In genomic region chr20:58128635-58129625, GRCh38 we compare ENCODE assay signal across 25 cellular contexts.
DNase-seq lines count a peak whose midpoint lies in the region; TF ChIP-seq lines count a peak whose summit lies in the region.
"Had no signal": no experiment of that assay in that cellular context is flagged by ENCODE, and none has a peak within 500 bp of the region (broad histone marks: within the 10 kb centered on the region; RNA-seq: fewer than 3 reads in every experiment).

No MANE protein-coding gene starts in this region.

- no peaks in the 10 kb centered on the region for H3K79me1 ChIP-seq in H9 (ENCODE audit: insufficient read depth, low read depth, low read length, poor library complexity, severe bottlenecking)

- no peak overlapping the region for H3K4ac ChIP-seq in H9 (ENCODE audit: low read depth, low read length)

- H3K4me2 ChIP-seq in H9 (ENCODE audit: insufficient read depth, insufficient read length, low read length) (no peak overlapping the region), neural progenitor cell (no peak overlapping the region)

- H3K36me3 Mint-ChIP-seq in H9 (ENCODE audit: insufficient read depth in 1 of 3, low read depth in 3 of 3) (no peaks in the 10 kb centered on the region; a peak in 2 of 7 replicates), brain (peaks cover 15% of the 10 kb centered on the region), neural progenitor cell (no peaks in the 10 kb centered on the region), MCF 10A (ENCODE audit: insufficient read depth, unreplicated experiment) (no peaks in the 10 kb centered on the region)
- H3K36me3 Mint-ChIP-seq: activated naive CD4-positive, alpha-beta T cell treated with anti-CD3 and anti-CD28 coated beads, Interleukin-2, amount 10 ng/mL, durations not matched to agents 7 days and 5 days had no signal

- H3K27me3 ChIP-seq in H9 (ENCODE audit: insufficient read depth, low read length) (no peaks in the 10 kb centered on the region), neural progenitor cell (no peaks in the 10 kb centered on the region), uterus (no peaks in the 10 kb centered on the region)
- H3K27me3 ChIP-seq: colonic mucosa, testis had no signal

- no peak overlapping the region for H2BK20ac ChIP-seq in H9 (ENCODE audit: low read depth, low read length, poor library complexity, severe bottlenecking)

- H4K8ac ChIP-seq in H9 (replicated peaks; ENCODE audit: insufficient read length, low read depth, low read length) = no peak overlapping the region

- no peak overlapping the region for H3T11ph ChIP-seq in H9 (ENCODE audit: low read length)

- H3K9me3 ChIP-seq in H9 (ENCODE audit: control insufficient read depth, low read depth, low read length) (no peaks in the 10 kb centered on the region), neural progenitor cell (ENCODE audit: low read depth) (no peaks in the 10 kb centered on the region), uterus (no peaks in the 10 kb centered on the region)
- H3K9me3 ChIP-seq: colonic mucosa, testis had no signal

- no peak for TF ChIP-seq CTCF in H9 (conservative IDR thresholded peaks at IDR 0.05)
- TF ChIP-seq CTCF in brain (conservative IDR thresholded peaks at IDR 0.05) = no peak
- no peak for TF ChIP-seq CTCF in neural progenitor cell (IDR thresholded peaks at IDR 0.05)
- no peak for TF ChIP-seq CTCF in uterus (IDR thresholded peaks at IDR 0.05)
- TF ChIP-seq CTCF in MCF 10A (IDR thresholded peaks at IDR 0.05; ENCODE audit: unreplicated experiment) = no peak

- no peak overlapping the region for H3K18ac ChIP-seq in H9 (ENCODE audit: insufficient read length, low read depth, low read length)

- BruUV-seq in MCF 10A (replicated peaks; lab: Mats Ljungman, UMichigan) = no TSS peak

- no peak overlapping the region for H3K56ac ChIP-seq in H9 (ENCODE audit: insufficient read length, low read depth, low read length)

- no peak overlapping the region for H3K4me3 ChIP-seq in neural progenitor cell
- no peak overlapping the region for H3K4me3 ChIP-seq in uterus
- H3K4me3 ChIP-seq: cardiac muscle cell, colonic mucosa, GM23248, testis had no signal

- intact Hi-C loops in uterus (cut with DNase I; ENCODE audit: low total_unique reads) = no loop called here
- intact Hi-C loops in MCF 10A (cut with micrococcal nuclease) = no loop called here

- no peak overlapping the region for H2AFZ ChIP-seq in H9 (ENCODE audit: low read length)
- no peak overlapping the region for H2AFZ ChIP-seq in neural progenitor cell (replicated peaks)
- H2AFZ ChIP-seq: GM23248, parathyroid adenoma had no signal

- H3K36me3 ChIP-seq in neural progenitor cell (no peaks in the 10 kb centered on the region), uterus (no peaks in the 10 kb centered on the region)
- H3K36me3 ChIP-seq: cardiac muscle cell, colonic mucosa had no signal

- H3K27ac Mint-ChIP-seq in H9 (no peak overlapping the region), brain (peak overlapping the region in 4 of 5 experiments; percentile 9 to 72 (median 44)), neural progenitor cell (peak overlapping the region; percentile 85), MCF 10A (ENCODE audit: low read depth, unreplicated experiment) (no peak overlapping the region)
- H3K27ac Mint-ChIP-seq: activated naive CD4-positive, alpha-beta T cell treated with anti-CD3 and anti-CD28 coated beads, Interleukin-2, amount 10 ng/mL, durations not matched to agents 7 days and 5 days; T-helper 17 cell had no signal

- H3K23ac ChIP-seq in H9 (ENCODE audit: insufficient read length, low read depth, low read length) = no peak overlapping the region

- H3K27ac ChIP-seq in H9 (ENCODE audit: insufficient read length, low read depth, low read length) (no peak overlapping the region), neural progenitor cell (no peak overlapping the region), uterus (peak overlapping the region; percentile 24 to 43)
- H3K27ac ChIP-seq: C4-2B, cardiac muscle cell, colonic mucosa, GM23248, parathyroid adenoma, testis had no signal

- H3K4me1 ChIP-seq in H9 (ENCODE audit: insufficient read depth, low read length) (no peaks in the 10 kb centered on the region; the same call in 1 of the 2 replicates), neural progenitor cell (peaks cover 22% of the 10 kb centered on the region), uterus (peaks cover 0 to 6% of the 10 kb centered on the region in 2 donors)
- H3K4me1 ChIP-seq: colonic mucosa, parathyroid adenoma had no signal

- no peak overlapping the region for H2BK15ac ChIP-seq in H9 (ENCODE audit: low read depth, low read length)

- H3F3A ChIP-seq in neural progenitor cell (ENCODE audit: low read depth) = peaks cover 14% of the 10 kb centered on the region

- no peak overlapping the region for H3K9ac ChIP-seq in H9 (ENCODE audit: extremely low read depth, insufficient read length, low read length)
- no peak overlapping the region for H3K9ac ChIP-seq in neural progenitor cell
- H3K9ac ChIP-seq: GM23248, parathyroid adenoma had no signal

- CTCF ChIA-PET in MCF 10A (lab: Yijun Ruan, JAX) = interaction anchor here (0.6 to 1.8 kb wide), 3 partner anchors 17 to 1495 kb away, joined by 3 to 5 read pairs (median 3); no protein-coding TSS in a partner anchor

- H3K23me2 ChIP-seq in H9 (ENCODE audit: insufficient read length, low read depth, low read length, poor library complexity, severe bottlenecking) = no peaks in the 10 kb centered on the region

- H4K20me1 ChIP-seq in H9 (ENCODE audit: control insufficient read depth, insufficient read depth, insufficient read length) (no peaks in the 10 kb centered on the region), neural progenitor cell (ENCODE audit: low read depth) (no peaks in the 10 kb centered on the region)

- H3K14ac ChIP-seq in H9 (ENCODE audit: insufficient read depth, low read length) = no peak overlapping the region

- H2BK12ac ChIP-seq in H9 (ENCODE audit: insufficient read length, low read depth, low read length) = no peak overlapping the region

- POLR2A ChIA-PET in MCF 10A (lab: Yijun Ruan, JAX) = interaction anchor here (1.3 to 5.6 kb wide), 3 partner anchors 17 to 25 kb away, joined by 8 to 45 read pairs (median 14); no protein-coding TSS in a partner anchor

- H4K91ac ChIP-seq in H9 (ENCODE audit: insufficient read length, low read depth, low read length) = no peak overlapping the region

- H3K4me3 Mint-ChIP-seq in H9 (no peak overlapping the region), brain (no peak overlapping the region), neural progenitor cell (peak overlapping the region; percentile 47), MCF 10A (ENCODE audit: unreplicated experiment) (no peak overlapping the region)
- H3K4me3 Mint-ChIP-seq: activated naive CD4-positive, alpha-beta T cell treated with anti-CD3 and anti-CD28 coated beads, Interleukin-2, amount 10 ng/mL, durations not matched to agents 7 days and 5 days; T-helper 17 cell had no signal

- TF ChIP-seq POLR2A in uterus (IDR thresholded peaks at IDR 0.05) = no peak

- peaks cover 11% of the 10 kb centered on the region in 2 experiments for H3K9me3 Mint-ChIP-seq in H9
- peaks cover 21 to 33% (median 28%) of the 10 kb centered on the region in 5 experiments for H3K9me3 Mint-ChIP-seq in brain
- H3K9me3 Mint-ChIP-seq in neural progenitor cell = peaks cover 12% of the 10 kb centered on the region
- peaks cover 27% of the 10 kb centered on the region for H3K9me3 Mint-ChIP-seq in MCF 10A (ENCODE audit: unreplicated experiment)

- DNase-seq in H9 = peak; percentile 14
- no peak for DNase-seq in neural progenitor cell (ENCODE audit: low spot score)
- peak in 1 of 2 donors; percentile 7 for DNase-seq in uterus
- DNase-seq in HPDE6-E6E7 (ENCODE audit: extremely low spot score) = no peak
- no peak for DNase-seq in MCF 10A (ENCODE audit: unreplicated experiment)
- no peak for DNase-seq in NCI-H69 (lab: John Stamatoyannopoulos, UW)
- DNase-seq: activated CD4-positive, alpha-beta T cell treated with anti-CD3 and anti-CD28 coated beads, Interleukin-2, amount 50 U/mL, for 48 hours; activated CD8-positive, alpha-beta memory T cell treated with anti-CD3 and anti-CD28 coated beads, Interleukin-2, amount 50 U/mL, for 48 hours; activated naive CD4-positive, alpha-beta T cell treated with anti-CD3 and anti-CD28 coated beads, Interleukin-2, amount 10 ng/mL, durations not matched to agents 7 days and 5 days; colonic mucosa; DND-41; effector memory CD4-positive, alpha-beta T cell; GM23248; IMR-90; left cardiac atrium; mammary epithelial cell; OCI-M1; small intestine; stimulated activated naive CD8-positive, alpha-beta T cell treated with anti-CD3 and anti-CD28 coated beads, Interleukin-15, Interleukin-2, amounts not matched to agents 100 U/mL and 50 U/mL, for 24 hours; T-helper 17 cell; testis had no signal

- H2BK5ac ChIP-seq in H9 (ENCODE audit: insufficient read length, low read length) = no peak overlapping the region

- H4K5ac ChIP-seq in H9 (ENCODE audit: insufficient read length, low read depth, low read length) = no peak overlapping the region

- H3K4me1 Mint-ChIP-seq in H9 (peaks cover 25 to 31% of the 10 kb centered on the region in 2 experiments), brain (peaks cover 67% of the 10 kb centered on the region), neural progenitor cell (peaks cover 56% of the 10 kb centered on the region), MCF 10A (ENCODE audit: insufficient read depth, unreplicated experiment) (peaks cover 32% of the 10 kb centered on the region)

- no peak overlapping the region for H2AK5ac ChIP-seq in H9 (ENCODE audit: insufficient read length, low read length)

- no CpG with 5 or more reads among the region's 14 CpGs for WGBS in H9 (ENCODE audit: extremely low coverage, insufficient read length, low lambda C conversion rate)

- H3K27me3 Mint-ChIP-seq in H9 (ENCODE audit: low read depth) (no peaks in the 10 kb centered on the region; the same call in 1 of the 2 replicates), brain (peaks cover 6% of the 10 kb centered on the region), neural progenitor cell (ENCODE audit: insufficient read depth, low read depth) (peaks cover 7% of the 10 kb centered on the region), MCF 10A (ENCODE audit: insufficient read depth, unreplicated experiment) (no peaks in the 10 kb centered on the region)

- H3K79me2 ChIP-seq in H9 (ENCODE audit: insufficient read depth, low read length) (no peaks in the 10 kb centered on the region), neural progenitor cell (ENCODE audit: low read depth) (no peaks in the 10 kb centered on the region)
- H3K79me2 ChIP-seq: parathyroid adenoma had no signal

- no peak overlapping the region for H2BK120ac ChIP-seq in H9 (ENCODE audit: low read depth, low read length, poor library complexity, severe bottlenecking)

Comparison
In these comparisons a context has a peak if more than half of its experiments do, and no peak if none do; other contexts are left out.
1. H3K27ac ChIP-seq: peak in uterus (2 of 2); none in H9 (single experiment) and neural progenitor cell (single experiment).
2. H3K27ac Mint-ChIP-seq: peak in brain (4 of 5) and neural progenitor cell (single experiment); none in H9 (0 of 3) and MCF 10A (single experiment).